1 cellular context compared by ENCODE assay signal in genomic region chr2:177397501-177398289, GRCh38.
A peak's percentile ranks its signal among the peaks of the same experiment; 100 is the strongest.
TF ChIP-seq lines count a peak whose summit lies in the region.

No MANE protein-coding gene starts in this region.

TF ChIP-seq in HepG2, 621 proteins besides CTCF, POLR2A, EP300 and RAD21 (continued from another document and continues in another):
- no peak for TF ChIP-seq GABPA (IDR thresholded peaks at IDR 0.05; ENCODE audit: low read depth, low read length)
- TF ChIP-seq GABPA (CRISPR knock-in tag; IDR thresholded peaks at IDR 0.05; ENCODE audit: low read depth), result peak; percentile 70
- peak; percentile 50; the same call in 1 of the 2 replicates for TF ChIP-seq NAIF1 (CRISPR knock-in tag; IDR thresholded peaks at IDR 0.05; ENCODE audit: borderline replicate concordance)
- TF ChIP-seq HMG20B (CRISPR knock-in tag; conservative IDR thresholded peaks at IDR 0.05), result peak; percentile 89
- TF ChIP-seq KMT2B (CRISPR knock-in tag; IDR thresholded peaks at IDR 0.05), result no peak
- no peak for TF ChIP-seq ZNF562 (CRISPR knock-in tag; IDR thresholded peaks at IDR 0.05; ENCODE audit: borderline replicate concordance)
- no peak; the same call in 1 of the 2 replicates for TF ChIP-seq ARHGAP35 (CRISPR knock-in tag; IDR thresholded peaks at IDR 0.05; ENCODE audit: borderline replicate concordance)
- peak; percentile 86; the same call in 1 of the 2 replicates for TF ChIP-seq TOE1 (CRISPR knock-in tag; IDR thresholded peaks at IDR 0.05)
- TF ChIP-seq MXD3 (CRISPR knock-in tag; IDR thresholded peaks at IDR 0.05), result peak; percentile 73; the same call in 1 of the 2 replicates
- peak; percentile 100 for TF ChIP-seq KDM1A (CRISPR knock-in tag; IDR thresholded peaks at IDR 0.05)
- TF ChIP-seq KDM5B (CRISPR knock-in tag; IDR thresholded peaks at IDR 0.05; ENCODE audit: borderline replicate concordance), result peak; percentile 33; the same call in 1 of the 2 replicates
- TF ChIP-seq SCMH1 (CRISPR knock-in tag; IDR thresholded peaks at IDR 0.05; ENCODE audit: borderline replicate concordance), result no peak
- TF ChIP-seq ZNF431 (CRISPR knock-in tag; IDR thresholded peaks at IDR 0.05; ENCODE audit: borderline replicate concordance, low read depth), result peak; percentile 79; the same call in 1 of the 2 replicates
- 0 out of 2 replicates have a peak, but pooled peaks have one; percentile 58 for TF ChIP-seq MXD4 (CRISPR knock-in tag; IDR thresholded peaks at IDR 0.05)
- TF ChIP-seq ZIK1 (CRISPR knock-in tag; IDR thresholded peaks at IDR 0.05; ENCODE audit: borderline replicate concordance, low read depth), result 0 out of 2 replicates have a peak, but pooled peaks have one; percentile 52
- peak; percentile 94; the same call in 1 of the 2 replicates for TF ChIP-seq SIN3A (IDR thresholded peaks at IDR 0.05; ENCODE audit: borderline replicate concordance, low read depth, low read length)
- TF ChIP-seq TP53 (CRISPR knock-in tag; conservative IDR thresholded peaks at IDR 0.05), result peak; percentile 91
- peak; percentile 91 for TF ChIP-seq PHF21A (CRISPR knock-in tag; IDR thresholded peaks at IDR 0.05)
- TF ChIP-seq ZNF567 (CRISPR knock-in tag; IDR thresholded peaks at IDR 0.05; ENCODE audit: borderline replicate concordance), result no peak; the same call in 1 of the 2 replicates
- TF ChIP-seq ZNF432 (CRISPR knock-in tag; IDR thresholded peaks at IDR 0.05; ENCODE audit: borderline replicate concordance), result no peak
- peak; percentile 60; the same call in 1 of the 2 replicates for TF ChIP-seq ZNF44 (CRISPR knock-in tag; IDR thresholded peaks at IDR 0.05)
- TF ChIP-seq MAFF (IDR thresholded peaks at IDR 0.05; ENCODE audit: low read depth, low read length), result 0 out of 2 replicates have a peak, but pooled peaks have one; percentile 44
- 0 out of 2 replicates have a peak, but pooled peaks have one; percentile 34 for TF ChIP-seq CREBL2 (CRISPR knock-in tag; IDR thresholded peaks at IDR 0.05; ENCODE audit: borderline replicate concordance)
- TF ChIP-seq ZNF639 (CRISPR knock-in tag; conservative IDR thresholded peaks at IDR 0.05), result peak; percentile 80
- no peak for TF ChIP-seq MXD1 (CRISPR knock-in tag; IDR thresholded peaks at IDR 0.05)
- peak; percentile 76; the same call in 1 of the 2 replicates for TF ChIP-seq KDM2A (CRISPR knock-in tag; IDR thresholded peaks at IDR 0.05; ENCODE audit: borderline replicate concordance, low read depth)
- peak; percentile 96 for TF ChIP-seq ZNF292 (CRISPR knock-in tag; IDR thresholded peaks at IDR 0.05; ENCODE audit: borderline replicate concordance, low read depth)
- TF ChIP-seq ZNF503 (CRISPR knock-in tag; IDR thresholded peaks at IDR 0.05), result peak; percentile 98
- no peak for TF ChIP-seq ZNF672 (CRISPR knock-in tag; IDR thresholded peaks at IDR 0.05)
- peak; percentile 79; the same call in 1 of the 2 replicates for TF ChIP-seq MYPOP (CRISPR knock-in tag; IDR thresholded peaks at IDR 0.05)
- TF ChIP-seq ZNF761 (CRISPR knock-in tag; conservative IDR thresholded peaks at IDR 0.05), result no peak; the same call in 1 of the 2 replicates
- no peak for TF ChIP-seq ZNF616 (CRISPR knock-in tag; IDR thresholded peaks at IDR 0.05; ENCODE audit: low read depth)
- TF ChIP-seq IKZF4 (CRISPR knock-in tag; IDR thresholded peaks at IDR 0.05; ENCODE audit: borderline replicate concordance, low read depth, not compliant biosample characterization), result no peak
- TF ChIP-seq ZNF850 (CRISPR knock-in tag; conservative IDR thresholded peaks at IDR 0.05), result no peak
- TF ChIP-seq ZNF30 (CRISPR knock-in tag; IDR thresholded peaks at IDR 0.05), result no peak
- no peak for TF ChIP-seq MNT (IDR thresholded peaks at IDR 0.05)
- peak; percentile 83; the same call in 1 of the 2 replicates for TF ChIP-seq ZNF331 (CRISPR knock-in tag; IDR thresholded peaks at IDR 0.05)
- TF ChIP-seq BCL3 (CRISPR knock-in tag; IDR thresholded peaks at IDR 0.05), result peak; percentile 87
- TF ChIP-seq GTF3A (CRISPR knock-in tag; conservative IDR thresholded peaks at IDR 0.05), result no peak
- peak; percentile 78; the same call in 1 of the 2 replicates for TF ChIP-seq ZNF256 (CRISPR knock-in tag; conservative IDR thresholded peaks at IDR 0.05)
- TF ChIP-seq ETV5 (CRISPR knock-in tag; IDR thresholded peaks at IDR 0.05; ENCODE audit: borderline replicate concordance), result peak; percentile 97
- TF ChIP-seq HNRNPUL1 (IDR thresholded peaks at IDR 0.05; ENCODE audit: low read depth, low read length), result no peak
- TF ChIP-seq TCF12 (IDR thresholded peaks at IDR 0.05), result no peak
- TF ChIP-seq TCF12 (CRISPR knock-in tag; IDR thresholded peaks at IDR 0.05), result peak; percentile 79; the same call in 1 of the 2 replicates
- TF ChIP-seq ZSCAN5A (CRISPR knock-in tag; IDR thresholded peaks at IDR 0.05; ENCODE audit: borderline replicate concordance), result peak; percentile 99; the same call in 1 of the 2 replicates
- TF ChIP-seq ZNF569 (CRISPR knock-in tag; IDR thresholded peaks at IDR 0.05; ENCODE audit: borderline replicate concordance), result no peak
- no peak for TF ChIP-seq ZNF550 (CRISPR knock-in tag; IDR thresholded peaks at IDR 0.05; ENCODE audit: borderline replicate concordance)
- peak; percentile 96 for TF ChIP-seq HOXA3 (CRISPR knock-in tag; IDR thresholded peaks at IDR 0.05)
- 0 out of 2 replicates have a peak, but pooled peaks have one; percentile 33 for TF ChIP-seq FOXM1 (CRISPR knock-in tag; IDR thresholded peaks at IDR 0.05)
- no peak; the same call in 1 of the 2 replicates for TF ChIP-seq ZNF34 (CRISPR knock-in tag; IDR thresholded peaks at IDR 0.05; ENCODE audit: borderline replicate concordance)
- TF ChIP-seq ZNF670 (CRISPR knock-in tag; IDR thresholded peaks at IDR 0.05; ENCODE audit: borderline replicate concordance), result peak; percentile 57; the same call in 1 of the 2 replicates
- TF ChIP-seq KLF6 (CRISPR knock-in tag; IDR thresholded peaks at IDR 0.05), result no peak; the same call in 1 of the 2 replicates
- no peak for TF ChIP-seq ZNF713 (CRISPR knock-in tag; IDR thresholded peaks at IDR 0.05)
- no peak; the same call in 1 of the 2 replicates for TF ChIP-seq MLX (CRISPR knock-in tag; IDR thresholded peaks at IDR 0.05)
- peak; percentile 91; the same call in 1 of the 2 replicates for TF ChIP-seq ZNF362 (CRISPR knock-in tag; IDR thresholded peaks at IDR 0.05; ENCODE audit: borderline replicate concordance)
- TF ChIP-seq ZNF790 (CRISPR knock-in tag; IDR thresholded peaks at IDR 0.05; ENCODE audit: borderline replicate concordance), result no peak
